ENCODE assay signal across 21 cellular contexts in genomic region chr2:238122287-238123217, GRCh38. TPM values are rescaled to one million over a fixed set of nuclear protein-coding genes. Genes with fewer than 3 reads are reported as not detected.
DNase-seq lines count a peak whose midpoint lies in the region; ATAC-seq and TF ChIP-seq lines count a peak whose summit lies in the region.
"Had no signal": no experiment of that assay in that cellular context is flagged by ENCODE, and none has a peak within 500 bp of the region (broad histone marks: within the 10 kb centered on the region; RNA-seq: fewer than 3 reads in every experiment).

No MANE protein-coding gene starts in this region.

- H3K4me3 ChIP-seq in BE2C (ENCODE audit: low read depth, low read length) (no peak overlapping the region), osteoblast (ENCODE audit: insufficient read depth, low read length) (no peak overlapping the region)
- H3K4me3 ChIP-seq in BLaER1 treated with 17β-estradiol and CSF1 and Interleukin-3, amounts not matched to agents 10 nM and 100 nM = no peak overlapping the region
- H3K4me3 ChIP-seq: Peyer's patch had no signal

- H3K36me3 ChIP-seq in BE2C = no peaks in the 10 kb centered on the region
- H3K36me3 ChIP-seq in BLaER1 treated with 17β-estradiol and CSF1 and Interleukin-3, amounts not matched to agents 10 nM and 100 nM = no peaks in the 10 kb centered on the region
- no peaks in the 10 kb centered on the region for H3K36me3 ChIP-seq in osteoblast (ENCODE audit: insufficient read depth, low read length)
- H3K36me3 ChIP-seq: Peyer's patch had no signal

- intact Hi-C loops in left ventricle myocardium superior (cut with micrococcal nuclease) = no loop called here

- H4K20me1 ChIP-seq in BLaER1 treated with 17β-estradiol and CSF1 and Interleukin-3, amounts not matched to agents 10 nM and 100 nM = no peaks in the 10 kb centered on the region; a peak in 2 of 22 replicates
- H4K20me1 ChIP-seq in osteoblast (ENCODE audit: insufficient read depth, low read length) = no peaks in the 10 kb centered on the region

- peak; percentile 11 for DNase-seq in BE2C
- peak; percentile 25 for DNase-seq in left ventricle myocardium superior
- DNase-seq in osteoblast (ENCODE audit: insufficient read length, low spot score, missing footprints) = peak; percentile 58
- DNase-seq in SIG-M5 (lab: John Stamatoyannopoulos, UW) = no peak
- no peak for DNase-seq in iPS-NIHi7 (ENCODE audit: extremely low spot score)
- DNase-seq: Caco-2; CD4-positive, alpha-beta memory T cell; DMS 273 treated with DMSO at 0.1 percent for 48 hours; DMS79 treated with DMSO at 0.1 percent for 48 hours; H9; MV-4-11; NCI-H1105 treated with DMSO at 0.1 percent for 48 hours; NCI-H2029 treated with DMSO at 0.1 percent for 48 hours; NCI-H226; NCI-H524 had no signal

- H3K27me3 ChIP-seq in BE2C (no peaks in the 10 kb centered on the region), osteoblast (ENCODE audit: insufficient read depth, low read length) (peaks cover 16% of the 10 kb centered on the region)
- peaks cover 0 to 5% (median 0%) of the 10 kb centered on the region in 11 experiments; a peak in 1 of 22 replicates for H3K27me3 ChIP-seq in BLaER1 treated with 17β-estradiol and CSF1 and Interleukin-3, amounts not matched to agents 10 nM and 100 nM
- H3K27me3 ChIP-seq: Peyer's patch had no signal

- no peak overlapping the region for H2AFZ ChIP-seq in osteoblast (ENCODE audit: low read length)

- peak overlapping the region in 7 of 11 experiments; percentile 2 to 54 (median 49); a peak in 13 of 22 replicates for H3K4me2 ChIP-seq in BLaER1 treated with 17β-estradiol and CSF1 and Interleukin-3, amounts not matched to agents 10 nM and 100 nM
- no peak overlapping the region for H3K4me2 ChIP-seq in osteoblast (ENCODE audit: insufficient read depth, low read length)

- no peaks in the 10 kb centered on the region for H3K9me3 ChIP-seq in BE2C
- no peaks in the 10 kb centered on the region for H3K9me3 ChIP-seq in BLaER1 treated with 17β-estradiol and CSF1 and Interleukin-3, amounts not matched to agents 10 nM and 100 nM (replicated peaks in 1 of 11)
- H3K9me3 ChIP-seq in osteoblast (ENCODE audit: low read depth, low read length) = no peaks in the 10 kb centered on the region
- H3K9me3 ChIP-seq: Caco-2, Peyer's patch had no signal

- H3K27ac ChIP-seq in BLaER1 treated with 17β-estradiol and CSF1 and Interleukin-3, amounts not matched to agents 10 nM and 100 nM = no peak overlapping the region
- H3K27ac ChIP-seq in osteoblast (ENCODE audit: low read depth, low read length) = no peak overlapping the region
- H3K27ac ChIP-seq: Peyer's patch had no signal

- ATAC-seq in left ventricle myocardium superior (no peak), HG02798 (IDR thresholded peaks at IDR 0.05; ENCODE audit: poor library complexity, unreplicated experiment) (no peak)

- H3K79me2 ChIP-seq in osteoblast (ENCODE audit: insufficient read depth, low read length) = no peaks in the 10 kb centered on the region

- TF ChIP-seq CTCF in BE2C (IDR thresholded peaks at IDR 0.05; ENCODE audit: low read depth, low read length) = no peak
- TF ChIP-seq CTCF in osteoblast (IDR thresholded peaks at IDR 0.05; ENCODE audit: extremely low read depth, low read depth, low read length) = no peak

- H3K9ac ChIP-seq in BLaER1 treated with 17β-estradiol and CSF1 and Interleukin-3, amounts not matched to agents 10 nM and 100 nM = 0 out of 22 replicates have a peak overlapping the region, but pooled peaks of 1 of the 11 experiments have one; percentile 11

- H3K4me1 ChIP-seq in BE2C = no peaks in the 10 kb centered on the region
- H3K4me1 ChIP-seq in BLaER1 treated with 17β-estradiol and CSF1 and Interleukin-3, amounts not matched to agents 10 nM and 100 nM = peaks cover 7 to 52% (median 38%) of the 10 kb centered on the region in 10 experiments; a peak in 19 of 20 replicates
- peaks cover 9% of the 10 kb centered on the region for H3K4me1 ChIP-seq in osteoblast (ENCODE audit: insufficient read depth, low read length)
- H3K4me1 ChIP-seq: Caco-2, Peyer's patch had no signal

RNA-seq across cellular contexts. Expression of gene KLHL30, which starts 15.9 kb away (rescaled TPM):
- 1.8 TPM for polyA plus RNA-seq in BE2C (2012; ENCODE audit: insufficient read depth, insufficient read length, low read depth)
- total RNA-seq in left ventricle myocardium superior (22.0 TPM), osteoblast (under 0.01 TPM in 2 replicates)
- total RNA-seq: A673; CD4-positive, alpha-beta memory T cell; H9; HT1080; SK-MEL-5 had no signal
- polyA plus RNA-seq: CD4-positive, alpha-beta memory T cell had no signal

RNA-seq across cellular contexts. Expression of gene ESPNL, which starts 22.4 kb away (rescaled TPM):
- 0.65 TPM for polyA plus RNA-seq in BE2C (2012; ENCODE audit: insufficient read depth, insufficient read length, low read depth)
- not detected for total RNA-seq in left ventricle myocardium superior
- total RNA-seq in osteoblast = 1.8 and 9.8 TPM in 2 replicates
- total RNA-seq: Caco-2 had no signal
- polyA plus RNA-seq: CD4-positive, alpha-beta memory T cell had no signal

RNA-seq across cellular contexts. Expression of gene ERFE, which starts 36.2 kb away (rescaled TPM):
- 0.43 TPM for polyA plus RNA-seq in BE2C (2012; ENCODE audit: insufficient read depth, insufficient read length, low read depth)
- not detected for total RNA-seq in left ventricle myocardium superior
- 0.88 and 1.8 TPM in 2 replicates for total RNA-seq in osteoblast
- total RNA-seq: CD4-positive, alpha-beta memory T cell had no signal
- polyA plus RNA-seq: CD4-positive, alpha-beta memory T cell had no signal

Comparison
In these comparisons a context has a peak if more than half of its experiments do, and no peak if none do; other contexts are left out.
1. DNase-seq: peak in BE2C (single experiment), left ventricle myocardium superior (single experiment) and osteoblast (single experiment); none in SIG-M5 (single experiment) and iPS-NIHi7 (single experiment).
2. RNA of gene KLHL30, which starts 15.9 kb away (total RNA-seq): 22.0 TPM in left ventricle myocardium superior (single experiment); under 0.01 TPM in osteoblast; every median in the first group is over 10 times any median in the second.